ENCODE assay signal across 7 cellular contexts in genomic region chr2:161136696-161137324, GRCh38. TPM values are rescaled to one million over a fixed set of nuclear protein-coding genes. Genes with fewer than 3 reads are reported as not detected.
DNase-seq lines count a peak whose midpoint lies in the region; ATAC-seq and TF ChIP-seq lines count a peak whose summit lies in the region.

No MANE protein-coding gene starts in this region.

- H3K4me3 Mint-ChIP-seq in mesothelial cell of epicardium (peak overlapping the region; percentile 47), endodermal cell (no peak overlapping the region)

- in situ Hi-C loops in brain microvascular endothelial cell (cut with HindIII; ENCODE audit: low pct_ligation_motif_present, low sequenced_read_pairs) = no loop called here

- DNase-seq in MV-4-11 (lab: John Stamatoyannopoulos, UW) (peak; percentile 86), brain microvascular endothelial cell (peak; percentile 23), mesothelial cell of epicardium (ENCODE audit: low spot score in 2 of 2, unreplicated experiment in 2 of 2) (no peak), endodermal cell (no peak), posterior vena cava (ENCODE audit: low spot score) (no peak)

- H3K27me3 ChIP-seq in brain microvascular endothelial cell (replicated peaks) (no peaks in the 10 kb centered on the region), endodermal cell (ENCODE audit: control insufficient read depth, insufficient read depth, low read length, poor library complexity, severe bottlenecking) (no peaks in the 10 kb centered on the region)

- peak overlapping the region; percentile 89 for H3K27ac Mint-ChIP-seq in mesothelial cell of epicardium
- H3K27ac Mint-ChIP-seq in endodermal cell = no peak overlapping the region

- H3K36me3 Mint-ChIP-seq in mesothelial cell of epicardium (no peaks in the 10 kb centered on the region), endodermal cell (ENCODE audit: low read depth) (no peaks in the 10 kb centered on the region)

- TF ChIP-seq CTCF in brain microvascular endothelial cell (IDR thresholded peaks at IDR 0.05; ENCODE audit: low read depth, low read length, missing control alignments) = no peak
- no peak for TF ChIP-seq CTCF in mesothelial cell of epicardium (IDR thresholded peaks at IDR 0.05; ENCODE audit: unreplicated experiment)
- no peak for TF ChIP-seq CTCF in endodermal cell (conservative IDR thresholded peaks at IDR 0.05)

- peaks cover 6% of the 10 kb centered on the region for H3K4me1 ChIP-seq in endodermal cell (ENCODE audit: control insufficient read depth, insufficient read depth, low read length)

- ATAC-seq in GM18508 (IDR thresholded peaks at IDR 0.05; ENCODE audit: insufficient read depth, unreplicated experiment) (peak; percentile 79), GM21825 (IDR thresholded peaks at IDR 0.05; ENCODE audit: unreplicated experiment) (peak; percentile 80)

- H3K4me3 ChIP-seq in brain microvascular endothelial cell (ENCODE audit: low read depth, low read length) (no peak overlapping the region), endodermal cell (ENCODE audit: low read length) (no peak overlapping the region)

- WGBS in endodermal cell (ENCODE audit: insufficient coverage in 1 of 2, insufficient read length in 1 of 2), 2 experiments = 85 to 100% methylated on average over 1 to 4 of the region's 4 CpGs

- intact Hi-C loops in posterior vena cava (cut with DNase I) = no loop called here

- H3K9ac ChIP-seq in endodermal cell (ENCODE audit: extremely low read depth, low read length, poor library complexity, severe bottlenecking) = no peak overlapping the region

- H3K36me3 ChIP-seq in brain microvascular endothelial cell (replicated peaks) (no peaks in the 10 kb centered on the region), endodermal cell (ENCODE audit: control insufficient read depth, insufficient read depth, low read length) (no peaks in the 10 kb centered on the region)

- H3K27me3 Mint-ChIP-seq in mesothelial cell of epicardium (ENCODE audit: low read depth) (no peaks in the 10 kb centered on the region), endodermal cell (ENCODE audit: insufficient read depth) (no peaks in the 10 kb centered on the region)

- H3K9me3 ChIP-seq in endodermal cell (ENCODE audit: control insufficient read depth, low read length) = no peaks in the 10 kb centered on the region

- H3K27ac ChIP-seq in brain microvascular endothelial cell (no peak overlapping the region), endodermal cell (ENCODE audit: low read depth, low read length) (no peak overlapping the region)

- H3K4me1 Mint-ChIP-seq in mesothelial cell of epicardium = peaks cover 58% of the 10 kb centered on the region
- H3K4me1 Mint-ChIP-seq in endodermal cell = peaks cover 16% of the 10 kb centered on the region

- no peaks in the 10 kb centered on the region for H3K9me3 Mint-ChIP-seq in mesothelial cell of epicardium
- H3K9me3 Mint-ChIP-seq in endodermal cell = no peaks in the 10 kb centered on the region

RNA-seq across cellular contexts. Expression of gene TANK, which starts 23.4 kb away (rescaled TPM):
- 53.0 to 59.0 TPM (median 54.5 TPM) in 3 replicates for total RNA-seq in mesothelial cell of epicardium
- total RNA-seq in endodermal cell = 10 to 100 TPM; 22.4 to 33.2 TPM
- polyA plus RNA-seq in endodermal cell (2013, experiment 1 of 2) = 34.7 TPM
- polyA plus RNA-seq in endodermal cell (2013, experiment 2 of 2) = 30.8 TPM
- 10 to 100 TPM; 37.7 to 55.3 TPM for total RNA-seq in posterior vena cava

Comparison
In these comparisons a context has a peak if more than half of its experiments do, and no peak if none do; other contexts are left out.
1. DNase-seq: peak in MV-4-11 (single experiment) and brain microvascular endothelial cell (single experiment); none in mesothelial cell of epicardium (0 of 2), endodermal cell (single experiment) and posterior vena cava (single experiment).